ENCODE assay signal across 9 cellular contexts in genomic region chr14:35333797-35334743, GRCh38. TPM values are rescaled to one million over a fixed set of nuclear protein-coding genes. Genes with fewer than 3 reads are reported as not detected.
DNase-seq lines count a peak whose midpoint lies in the region; ATAC-seq and TF ChIP-seq lines count a peak whose summit lies in the region.
"Had no signal": no experiment of that assay in that cellular context is flagged by ENCODE, and none has a peak within 500 bp of the region (broad histone marks: within the 10 kb centered on the region; RNA-seq: fewer than 3 reads in every experiment).

No MANE protein-coding gene starts in this region.

- H3K36me3 ChIP-seq in MG63 (no peaks in the 10 kb centered on the region), left lung (no peaks in the 10 kb centered on the region)

- peaks cover 48 to 83% of the 10 kb centered on the region in 2 donors for H3K4me1 ChIP-seq in left lung

- H3K27ac Mint-ChIP-seq in stimulated activated naive B cell treated with anti-CD40 and anti-IgM and Interleukin-4, amounts not matched to agents 10 μg/mL and 1 μg/mL and 100 μg/mL, for 72 hours: peak overlapping the region; percentile 91

- peak; percentile 13 for DNase-seq in MG63
- peak; percentile 13 for DNase-seq in activated CD8-positive, alpha-beta memory T cell treated with anti-CD3 and anti-CD28 coated beads, Interleukin-2, amount 50 U/mL, for 1 hour (ENCODE audit: extremely low read depth)
- no peak for DNase-seq in left lung
- DNase-seq in stimulated activated naive B cell treated with anti-CD40 and anti-IgM and Interleukin-4, amounts not matched to agents 10 μg/mL and 1 μg/mL and 100 μg/mL, for 72 hours: no peak
- no peak for DNase-seq in NCI-H748 treated with DMSO at 0.1 percent for 48 hours (lab: John Stamatoyannopoulos, UW)
- DNase-seq: NCI-H524 treated with DMSO at 0.1 percent for 48 hours had no signal

- no peaks in the 10 kb centered on the region for H3K27me3 ChIP-seq in MG63
- H3K27me3 ChIP-seq in left lung: no peaks in the 10 kb centered on the region

- H3K9me3 ChIP-seq in MG63 (no peaks in the 10 kb centered on the region), left lung (no peaks in the 10 kb centered on the region)

- peak overlapping the region; percentile 5 to 85 for H3K27ac ChIP-seq in left lung

- no peaks in the 10 kb centered on the region for H3K9me3 Mint-ChIP-seq in stimulated activated naive B cell treated with anti-CD40 and anti-IgM and Interleukin-4, amounts not matched to agents 10 μg/mL and 1 μg/mL and 100 μg/mL, for 72 hours

- intact Hi-C loops in left lung (cut with DNase I): no loop called here

- no peak for TF ChIP-seq CTCF in left lung (IDR thresholded peaks at IDR 0.05)

- H3K4me3 ChIP-seq in MG63: no peak overlapping the region
- no peak overlapping the region for H3K4me3 ChIP-seq in left lung

- ATAC-seq in left lung (no peak), GM21825 (IDR thresholded peaks at IDR 0.05; ENCODE audit: unreplicated experiment) (no peak), GM21381 (IDR thresholded peaks at IDR 0.05; ENCODE audit: unreplicated experiment) (no peak), GM19023 (IDR thresholded peaks at IDR 0.05; ENCODE audit: unreplicated experiment) (no peak)
- ATAC-seq in stimulated activated naive B cell treated with anti-CD40 and anti-IgM and Interleukin-4, amounts not matched to agents 10 μg/mL and 1 μg/mL and 100 μg/mL, for 72 hours (replicated peaks): peak; percentile 4 to 6

- no peaks in the 10 kb centered on the region for H3K36me3 Mint-ChIP-seq in stimulated activated naive B cell treated with anti-CD40 and anti-IgM and Interleukin-4, amounts not matched to agents 10 μg/mL and 1 μg/mL and 100 μg/mL, for 72 hours

- peak overlapping the region in 1 of 2 donors; percentile 37 for H3K4me3 Mint-ChIP-seq in stimulated activated naive B cell treated with anti-CD40 and anti-IgM and Interleukin-4, amounts not matched to agents 10 μg/mL and 1 μg/mL and 100 μg/mL, for 72 hours

- no peaks in the 10 kb centered on the region for H3K27me3 Mint-ChIP-seq in stimulated activated naive B cell treated with anti-CD40 and anti-IgM and Interleukin-4, amounts not matched to agents 10 μg/mL and 1 μg/mL and 100 μg/mL, for 72 hours

- peaks cover 26 to 41% of the 10 kb centered on the region in 2 donors for H3K4me1 Mint-ChIP-seq in stimulated activated naive B cell treated with anti-CD40 and anti-IgM and Interleukin-4, amounts not matched to agents 10 μg/mL and 1 μg/mL and 100 μg/mL, for 72 hours

RNA-seq across cellular contexts. Expression of gene PSMA6, which starts 41.9 kb away (rescaled TPM):
- 302 and 372 TPM in 2 replicates for total RNA-seq in MG63 (2014; rRNA removed; shearing (Covaris generic); ENCODE audit: low replicate concordance)
- total RNA-seq in left lung: 100 to 1,000 TPM; 139 to 258 TPM

Comparison
In these comparisons a context has a peak if more than half of its experiments do, and no peak if none do; other contexts are left out.
1. DNase-seq: peak in MG63 (single experiment) and activated CD8-positive, alpha-beta memory T cell treated with anti-CD3 and anti-CD28 coated beads, Interleukin-2, amount 50 U/mL, for 1 hour (single experiment); none in left lung (0 of 2), stimulated activated naive B cell treated with anti-CD40 and anti-IgM and Interleukin-4, amounts not matched to agents 10 μg/mL and 1 μg/mL and 100 μg/mL, for 72 hours (single experiment) and NCI-H748 treated with DMSO at 0.1 percent for 48 hours (single experiment).
2. ATAC-seq: peak in stimulated activated naive B cell treated with anti-CD40 and anti-IgM and Interleukin-4, amounts not matched to agents 10 μg/mL and 1 μg/mL and 100 μg/mL, for 72 hours (2 of 2); none in left lung (single experiment), GM21825 (single experiment), GM21381 (single experiment) and GM19023 (single experiment).